ENCODE assay signal across 17 cellular contexts in the genomic region with DNA sequence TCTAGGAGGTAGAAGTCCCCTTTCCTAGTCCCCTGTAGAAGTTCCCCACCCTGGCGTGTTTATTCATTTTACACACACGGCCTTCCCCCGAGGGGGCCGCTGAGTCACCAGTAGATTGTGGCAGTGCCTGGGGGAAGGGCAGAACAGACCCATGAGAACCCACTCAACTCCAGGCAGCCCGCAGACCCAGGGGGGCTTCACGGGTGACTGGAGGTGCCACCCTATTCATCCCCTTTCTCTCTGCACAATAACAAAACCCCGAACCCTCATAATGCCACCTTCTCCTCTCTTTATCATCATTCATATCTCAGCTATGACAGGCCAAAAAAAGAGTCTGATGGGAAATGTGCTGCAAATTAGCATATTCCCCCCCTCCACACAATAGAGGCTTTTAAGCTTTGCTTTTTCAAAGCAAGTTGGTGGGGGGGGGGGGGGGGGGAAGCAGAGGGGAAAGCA. TPM values are rescaled to one million over a fixed set of nuclear protein-coding genes. Genes with fewer than 3 reads are reported as not detected.
DNase-seq lines count a peak whose midpoint lies in the region; TF ChIP-seq lines count a peak whose summit lies in the region.
"Had no signal": no experiment of that assay in that cellular context is flagged by ENCODE, and none has a peak within 500 bp of the region (broad histone marks: within the 10 kb centered on the region; RNA-seq: fewer than 3 reads in every experiment).

No MANE protein-coding gene starts in this region.

- H3K4me1 ChIP-seq in HUES64 (ENCODE audit: insufficient read depth, low read length) (peaks cover 31% of the 10 kb centered on the region), endodermal cell (ENCODE audit: control insufficient read depth, insufficient read depth, low read length) (no peaks in the 10 kb centered on the region)
- H3K4me1 ChIP-seq: transverse colon had no signal

- H3K27ac ChIP-seq in HUES64 (ENCODE audit: low read depth, low read length) = peak overlapping the region; percentile 71
- peak overlapping the region; percentile 83 for H3K27ac ChIP-seq in endodermal cell (ENCODE audit: low read depth, low read length)
- H3K27ac ChIP-seq: transverse colon had no signal

- H3K9me3 ChIP-seq in HUES64 (ENCODE audit: insufficient read depth, low read depth, low read length) (no peaks in the 10 kb centered on the region), endodermal cell (ENCODE audit: control insufficient read depth, low read length) (no peaks in the 10 kb centered on the region)
- H3K9me3 ChIP-seq: transverse colon had no signal

- H3K9ac ChIP-seq in HUES64 (ENCODE audit: low read depth, low read length) (no peak overlapping the region), endodermal cell (ENCODE audit: extremely low read depth, low read length, poor library complexity, severe bottlenecking) (no peak overlapping the region)

- peak overlapping the region; percentile 16 for H3K4me3 Mint-ChIP-seq in endodermal cell
- H3K4me3 Mint-ChIP-seq: activated T-helper 1 cell treated with anti-CD3 and anti-CD28 coated beads, Interleukin-12 subunit alpha, Interleukin-12 subunit beta, Interleukin-2, Interleukin-4 antibody, amounts not matched to agents 30 ng/mL and 10 ng/mL and 1 ng/mL, durations not matched to agents 14 hours and 24 hours and 36 hours; effector memory CD8-positive, alpha-beta T cell; T-helper 17 cell had no signal

- H3K4me3 ChIP-seq in HUES64 (ENCODE audit: low read length) = peak overlapping the region; percentile 19; the same call in 1 of the 2 replicates
- no peak overlapping the region for H3K4me3 ChIP-seq in endodermal cell (ENCODE audit: low read length)
- H3K4me3 ChIP-seq: K562, transverse colon had no signal

- no peaks in the 10 kb centered on the region for H3K27me3 ChIP-seq in HUES64 (ENCODE audit: insufficient read depth, low read length)
- no peaks in the 10 kb centered on the region for H3K27me3 ChIP-seq in endodermal cell (ENCODE audit: control insufficient read depth, insufficient read depth, low read length, poor library complexity, severe bottlenecking)
- H3K27me3 ChIP-seq: transverse colon had no signal

- whole genome bisulfite sequencing in HUES64 = 3% methylated on average over 5 of the region's 7 CpGs
- 4% methylated on average over 6 of the region's 7 CpGs; no CpG with 5 or more reads in 1 of the 2 experiments for WGBS in endodermal cell (ENCODE audit: insufficient coverage in 1 of 2, insufficient read length in 1 of 2), 2 experiments

- peaks cover 44% of the 10 kb centered on the region for H3K9me3 Mint-ChIP-seq in endodermal cell
- H3K9me3 Mint-ChIP-seq: activated T-helper 1 cell treated with anti-CD3 and anti-CD28 coated beads, Interleukin-12 subunit alpha, Interleukin-12 subunit beta, Interleukin-2, Interleukin-4 antibody, amounts not matched to agents 30 ng/mL and 10 ng/mL and 1 ng/mL, durations not matched to agents 14 hours and 24 hours and 36 hours; effector memory CD8-positive, alpha-beta T cell had no signal

- DNase-seq in Ammon's horn (ENCODE audit: low spot score) = peak; percentile 61
- peak; percentile 70 for DNase-seq in endodermal cell
- DNase-seq in midbrain (lab: John Stamatoyannopoulos, UW) = peak; percentile 57
- no peak for DNase-seq in OCI-M1 (lab: John Stamatoyannopoulos, UW)
- no peak for DNase-seq in effector CD8-positive, alpha-beta T cell (lab: John Stamatoyannopoulos, UW)
- no peak for DNase-seq in SW 1271 (lab: John Stamatoyannopoulos, UW)
- DNase-seq in GM10266 (ENCODE audit: extremely low spot score) = no peak
- DNase-seq: effector memory CD8-positive, alpha-beta T cell; NCI-H1105; NCI-H510A treated with DMSO at 0.1 percent for 48 hours; RPMI8226; stimulated activated CD4-positive, alpha-beta T cell treated with anti-CD3 and anti-CD28 coated beads, Interleukin-15, amount 100 ng/mL, for 24 hours; T-helper 17 cell; transverse colon had no signal

- peaks cover 18% of the 10 kb centered on the region for H3K4me1 Mint-ChIP-seq in endodermal cell

- TF ChIP-seq CTCF in endodermal cell (conservative IDR thresholded peaks at IDR 0.05) (no peak), GM10266 (IDR thresholded peaks at IDR 0.05; ENCODE audit: control insufficient read depth, insufficient read depth, low read depth, missing control alignments) (no peak)

- H3K27ac Mint-ChIP-seq in endodermal cell = peak overlapping the region; percentile 38
- H3K27ac Mint-ChIP-seq: activated T-helper 1 cell treated with anti-CD3 and anti-CD28 coated beads, Interleukin-12 subunit alpha, Interleukin-12 subunit beta, Interleukin-2, Interleukin-4 antibody, amounts not matched to agents 30 ng/mL and 10 ng/mL and 1 ng/mL, durations not matched to agents 14 hours and 24 hours and 36 hours; effector memory CD8-positive, alpha-beta T cell; T-helper 17 cell had no signal

- H3K36me3 ChIP-seq in HUES64 (ENCODE audit: insufficient read depth, low read length) (no peaks in the 10 kb centered on the region), endodermal cell (ENCODE audit: control insufficient read depth, insufficient read depth, low read length) (no peaks in the 10 kb centered on the region)
- H3K36me3 ChIP-seq: transverse colon had no signal

- H3K27me3 Mint-ChIP-seq in endodermal cell (ENCODE audit: insufficient read depth) = no peaks in the 10 kb centered on the region
- H3K27me3 Mint-ChIP-seq: T-helper 17 cell had no signal

- no peaks in the 10 kb centered on the region for H3K36me3 Mint-ChIP-seq in endodermal cell (ENCODE audit: low read depth)

RNA-seq across cellular contexts. Expression of a gene that starts 20.4 kb away (rescaled TPM):
- 54.2 TPM for polyA plus RNA-seq in HUES64 (2013, experiment 1 of 2)
- polyA plus RNA-seq in HUES64 (2013, experiment 2 of 2) = 59.3 TPM
- total RNA-seq in endodermal cell = 10 to 100 TPM; 26.2 to 61.1 TPM
- 119 TPM for polyA plus RNA-seq in endodermal cell (2013, experiment 1 of 2)
- polyA plus RNA-seq in endodermal cell (2013, experiment 2 of 2) = 92.6 TPM
- total RNA-seq: activated T-helper 1 cell treated with anti-CD3 and anti-CD28 coated beads, Interleukin-12 subunit alpha, Interleukin-12 subunit beta, Interleukin-2, Interleukin-4 antibody, amounts not matched to agents 30 ng/mL and 10 ng/mL and 1 ng/mL, durations not matched to agents 14 hours and 24 hours and 36 hours; K562; T-helper 17 cell had no signal

Comparison
In these comparisons a context has a peak if more than half of its experiments do, and no peak if none do; other contexts are left out.
1. DNase-seq: peak in Ammon's horn (single experiment), endodermal cell (single experiment) and midbrain (single experiment); none in OCI-M1 (single experiment), effector CD8-positive, alpha-beta T cell (single experiment), SW 1271 (0 of 2) and GM10266 (single experiment).